In genomic region chr1:12153181-12153785, GRCh38 we compare ENCODE assay signal across 2 cellular contexts.
TF ChIP-seq lines count a peak whose summit lies in the region.

No MANE protein-coding gene starts in this region.

TF ChIP-seq in SK-N-SH treated with all-trans-retinoic acid at 6 μM for 48 hours, 23 proteins besides CTCF, POLR2A, EP300 and RAD21 (continued from another document):
- no peak for TF ChIP-seq PATZ1 (CRISPR knock-in tag; IDR thresholded peaks at IDR 0.05; ENCODE audit: borderline replicate concordance)
- no peak for TF ChIP-seq ZC3H10 (CRISPR knock-in tag; IDR thresholded peaks at IDR 0.05)
- TF ChIP-seq ZNF8 (CRISPR knock-in tag; IDR thresholded peaks at IDR 0.05): no peak
- TF ChIP-seq CSRNP3 (CRISPR knock-in tag; IDR thresholded peaks at IDR 0.05): no peak
- no peak for TF ChIP-seq BACH2 (CRISPR knock-in tag; IDR thresholded peaks at IDR 0.05; ENCODE audit: borderline replicate concordance)

TF ChIP-seq in SK-N-SH, 30 proteins besides CTCF, POLR2A, EP300 and RAD21 (continued from another document):
- TF ChIP-seq, protein P1, sequence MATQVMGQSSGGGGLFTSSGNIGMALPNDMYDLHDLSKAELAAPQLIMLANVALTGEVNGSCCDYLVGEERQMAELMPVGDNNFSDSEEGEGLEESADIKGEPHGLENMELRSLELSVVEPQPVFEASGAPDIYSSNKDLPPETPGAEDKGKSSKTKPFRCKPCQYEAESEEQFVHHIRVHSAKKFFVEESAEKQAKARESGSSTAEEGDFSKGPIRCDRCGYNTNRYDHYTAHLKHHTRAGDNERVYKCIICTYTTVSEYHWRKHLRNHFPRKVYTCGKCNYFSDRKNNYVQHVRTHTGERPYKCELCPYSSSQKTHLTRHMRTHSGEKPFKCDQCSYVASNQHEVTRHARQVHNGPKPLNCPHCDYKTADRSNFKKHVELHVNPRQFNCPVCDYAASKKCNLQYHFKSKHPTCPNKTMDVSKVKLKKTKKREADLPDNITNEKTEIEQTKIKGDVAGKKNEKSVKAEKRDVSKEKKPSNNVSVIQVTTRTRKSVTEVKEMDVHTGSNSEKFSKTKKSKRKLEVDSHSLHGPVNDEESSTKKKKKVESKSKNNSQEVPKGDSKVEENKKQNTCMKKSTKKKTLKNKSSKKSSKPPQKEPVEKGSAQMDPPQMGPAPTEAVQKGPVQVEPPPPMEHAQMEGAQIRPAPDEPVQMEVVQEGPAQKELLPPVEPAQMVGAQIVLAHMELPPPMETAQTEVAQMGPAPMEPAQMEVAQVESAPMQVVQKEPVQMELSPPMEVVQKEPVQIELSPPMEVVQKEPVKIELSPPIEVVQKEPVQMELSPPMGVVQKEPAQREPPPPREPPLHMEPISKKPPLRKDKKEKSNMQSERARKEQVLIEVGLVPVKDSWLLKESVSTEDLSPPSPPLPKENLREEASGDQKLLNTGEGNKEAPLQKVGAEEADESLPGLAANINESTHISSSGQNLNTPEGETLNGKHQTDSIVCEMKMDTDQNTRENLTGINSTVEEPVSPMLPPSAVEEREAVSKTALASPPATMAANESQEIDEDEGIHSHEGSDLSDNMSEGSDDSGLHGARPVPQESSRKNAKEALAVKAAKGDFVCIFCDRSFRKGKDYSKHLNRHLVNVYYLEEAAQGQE (IDR thresholded peaks at IDR 0.05; ENCODE audit: low read depth, low read length): no peak
- TF ChIP-seq, protein P2, sequence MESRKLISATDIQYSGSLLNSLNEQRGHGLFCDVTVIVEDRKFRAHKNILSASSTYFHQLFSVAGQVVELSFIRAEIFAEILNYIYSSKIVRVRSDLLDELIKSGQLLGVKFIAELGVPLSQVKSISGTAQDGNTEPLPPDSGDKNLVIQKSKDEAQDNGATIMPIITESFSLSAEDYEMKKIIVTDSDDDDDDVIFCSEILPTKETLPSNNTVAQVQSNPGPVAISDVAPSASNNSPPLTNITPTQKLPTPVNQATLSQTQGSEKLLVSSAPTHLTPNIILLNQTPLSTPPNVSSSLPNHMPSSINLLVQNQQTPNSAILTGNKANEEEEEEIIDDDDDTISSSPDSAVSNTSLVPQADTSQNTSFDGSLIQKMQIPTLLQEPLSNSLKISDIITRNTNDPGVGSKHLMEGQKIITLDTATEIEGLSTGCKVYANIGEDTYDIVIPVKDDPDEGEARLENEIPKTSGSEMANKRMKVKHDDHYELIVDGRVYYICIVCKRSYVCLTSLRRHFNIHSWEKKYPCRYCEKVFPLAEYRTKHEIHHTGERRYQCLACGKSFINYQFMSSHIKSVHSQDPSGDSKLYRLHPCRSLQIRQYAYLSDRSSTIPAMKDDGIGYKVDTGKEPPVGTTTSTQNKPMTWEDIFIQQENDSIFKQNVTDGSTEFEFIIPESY (IDR thresholded peaks at IDR 0.05; ENCODE audit: borderline replicate concordance, low read depth): no peak
- TF ChIP-seq RXRA (IDR thresholded peaks at IDR 0.05; ENCODE audit: borderline replicate concordance, low read depth): no peak
TF ChIP-seq in SK-N-SH: peak in this region for 0.
